ENCODE assay signal across 25 cellular contexts in the genomic region with DNA sequence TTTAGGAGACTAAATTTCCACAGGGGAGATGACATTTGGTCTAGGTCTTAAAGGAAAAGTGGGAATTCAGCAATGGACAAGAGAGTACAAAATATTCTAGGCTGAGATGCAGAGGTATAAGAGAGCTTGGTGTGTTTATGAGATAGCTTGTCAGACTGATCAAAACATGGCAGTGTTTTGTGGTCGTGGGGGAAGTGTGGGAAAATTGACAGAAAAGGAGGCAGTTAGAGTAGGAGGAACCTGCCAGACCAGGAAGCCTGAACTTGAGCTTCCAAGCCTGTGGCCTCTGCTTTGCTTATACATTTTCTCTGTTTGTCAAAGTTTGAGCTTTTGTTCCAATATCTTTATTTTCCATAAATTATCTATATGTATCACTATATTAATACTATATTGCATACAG.
"Had no signal": no experiment of that assay in that cellular context is flagged by ENCODE, and none has a peak within 500 bp of the region (broad histone marks: within the 10 kb centered on the region; RNA-seq: fewer than 3 reads in every experiment).

No MANE protein-coding gene starts in this region.

- H2AFZ ChIP-seq: hepatocyte had no signal

- H3K4me3 Mint-ChIP-seq: endodermal cell; memory B cell; natural killer cell; neural crest cell; stimulated activated naive B cell treated with anti-CD40 and anti-IgM and Interleukin-4, amounts not matched to agents 10 μg/mL and 1 μg/mL and 100 μg/mL, for 72 hours; stimulated activated naive CD8-positive, alpha-beta T cell treated with anti-CD3 and anti-CD28 coated beads, Interleukin-15, Interleukin-2, amounts not matched to agents 100 ng/mL and 50 ng/mL, for 24 hours had no signal

- H3K27ac Mint-ChIP-seq: endodermal cell; memory B cell; natural killer cell; stimulated activated naive B cell treated with anti-CD40 and anti-IgM and Interleukin-4, amounts not matched to agents 10 μg/mL and 1 μg/mL and 100 μg/mL, for 72 hours; stimulated activated naive CD8-positive, alpha-beta T cell treated with anti-CD3 and anti-CD28 coated beads, Interleukin-15, Interleukin-2, amounts not matched to agents 100 ng/mL and 50 ng/mL, for 24 hours had no signal

- DNase-seq: effector CD8-positive, alpha-beta T cell; endodermal cell; foreskin keratinocyte; heart left ventricle; kidney; natural killer cell; pancreas; right lobe of liver; small intestine; stimulated activated CD4-positive, alpha-beta T cell treated with anti-CD3 and anti-CD28 coated beads, Interleukin-15, amount 100 ng/mL, for 24 hours; stimulated activated CD4-positive, alpha-beta T cell treated with anti-CD3 and anti-CD28 coated beads, Interleukin-2, amount 100 ng/mL, for 48 hours; stimulated activated naive B cell treated with anti-CD40 and anti-IgM and Interleukin-4, amounts not matched to agents 10 μg/mL and 1 μg/mL and 100 μg/mL, for 72 hours; upper lobe of left lung had no signal

- H3K36me3 Mint-ChIP-seq: natural killer cell; stimulated activated naive B cell treated with anti-CD40 and anti-IgM and Interleukin-4, amounts not matched to agents 10 μg/mL and 1 μg/mL and 100 μg/mL, for 72 hours had no signal

- H3K36me3 ChIP-seq: gastroesophageal sphincter, heart left ventricle, neutrophil, pancreas, right lobe of liver, thoracic aorta, tibial nerve, upper lobe of left lung had no signal

- H3K4me3 ChIP-seq: gastroesophageal sphincter, heart left ventricle, hepatocyte, lung, pancreas, right lobe of liver, thoracic aorta, tibial nerve, upper lobe of left lung had no signal

- H3K9me3 Mint-ChIP-seq: endodermal cell; natural killer cell; neural crest cell; stimulated activated naive CD8-positive, alpha-beta T cell treated with anti-CD3 and anti-CD28 coated beads, Interleukin-15, Interleukin-2, amounts not matched to agents 100 ng/mL and 50 ng/mL, for 24 hours had no signal

- H3K4me1 Mint-ChIP-seq: memory B cell; natural killer cell; stimulated activated naive B cell treated with anti-CD40 and anti-IgM and Interleukin-4, amounts not matched to agents 10 μg/mL and 1 μg/mL and 100 μg/mL, for 72 hours had no signal

- H3K9me3 ChIP-seq: gastroesophageal sphincter, heart left ventricle, neutrophil, pancreas, right lobe of liver, thoracic aorta, tibial nerve, upper lobe of left lung had no signal

- H3K79me2 ChIP-seq: hepatocyte had no signal

- H3K27ac ChIP-seq: epithelial cell of prostate, foreskin keratinocyte, gastroesophageal sphincter, heart left ventricle, hepatocyte, neutrophil, pancreas, right lobe of liver, thoracic aorta, tibial nerve, upper lobe of left lung had no signal

- ATAC-seq: esophagus mucosa; foreskin keratinocyte; gastroesophageal sphincter; heart left ventricle; left lobe of liver; natural killer cell; pancreas; right lobe of liver; stimulated activated naive B cell treated with anti-CD40 and anti-IgM and Interleukin-4, amounts not matched to agents 10 μg/mL and 1 μg/mL and 100 μg/mL, for 72 hours had no signal

- H3K27me3 ChIP-seq: neutrophil, right lobe of liver, tibial nerve, upper lobe of left lung had no signal

- H3K4me2 ChIP-seq: hepatocyte had no signal

- H3K4me1 ChIP-seq: foreskin keratinocyte, gastroesophageal sphincter, heart left ventricle, pancreas, right lobe of liver, tibial nerve, upper lobe of left lung had no signal
